In genomic region chr5:89606901-89607554, GRCh38 we compare ENCODE assay signal across 21 cellular contexts.
"Had no signal": no experiment of that assay in that cellular context is flagged by ENCODE, and none has a peak within 500 bp of the region (broad histone marks: within the 10 kb centered on the region; RNA-seq: fewer than 3 reads in every experiment).

No MANE protein-coding gene starts in this region.

- H3K36me3 ChIP-seq: stomach, thoracic aorta, upper lobe of right lung had no signal

- H3K9me3 Mint-ChIP-seq: activated B cell treated with CpG ODN at 0.5 μM for 24 hours had no signal

- H3K4me3 Mint-ChIP-seq: activated B cell treated with CpG ODN at 0.5 μM for 24 hours; activated CD8-positive, alpha-beta T cell treated with anti-CD3 and anti-CD28 coated beads, Interleukin-2, amount 10 ng/mL, durations not matched to agents 7 days and 5 days; activated naive CD8-positive, alpha-beta T cell; brain; central memory CD8-positive, alpha-beta T cell; immature natural killer cell; nephron had no signal

- DNase-seq: activated B cell treated with CpG ODN at 0.5 μM for 24 hours; activated CD4-positive, alpha-beta T cell treated with anti-CD3 and anti-CD28 coated beads for 48 hours; activated CD8-positive, alpha-beta memory T cell treated with anti-CD3 and anti-CD28 coated beads, Interleukin-2, amount 50 U/mL, for 4 hours; activated CD8-positive, alpha-beta T cell treated with anti-CD3 and anti-CD28 coated beads, Interleukin-2, amount 10 ng/mL, durations not matched to agents 7 days and 5 days; activated effector memory CD4-positive, alpha-beta T cell treated with anti-CD3 and anti-CD28 coated beads, Interleukin-2, amount 50 U/mL, for 16 hours; activated T-cell treated with anti-CD3 and anti-CD28 coated beads, Interleukin-2, amount 50 U/mL, for 48 hours; amniotic stem cell; effector CD8-positive, alpha-beta T cell; foreskin melanocyte; immature natural killer cell; mesendoderm; stomach; upper lobe of right lung had no signal

- H3K4me3 ChIP-seq: coronary artery, stomach, thoracic aorta, upper lobe of right lung had no signal

- H3K36me3 Mint-ChIP-seq: activated naive CD8-positive, alpha-beta T cell; brain; immature natural killer cell had no signal

- FAIRE-seq: TTC549 had no signal

- H3K27me3 ChIP-seq: stomach, upper lobe of right lung had no signal

- H3K4me1 Mint-ChIP-seq: central memory CD8-positive, alpha-beta T cell; immature natural killer cell; nephron had no signal

- H3K4me1 ChIP-seq: stomach, upper lobe of right lung had no signal

- H3K27ac ChIP-seq: coronary artery, stomach, thoracic aorta, upper lobe of right lung had no signal

- H3K27me3 Mint-ChIP-seq: activated B cell treated with CpG ODN at 0.5 μM for 24 hours; activated naive CD8-positive, alpha-beta T cell; brain; central memory CD8-positive, alpha-beta T cell had no signal

- H3K27ac Mint-ChIP-seq: activated B cell treated with CpG ODN at 0.5 μM for 24 hours; activated CD8-positive, alpha-beta T cell treated with anti-CD3 and anti-CD28 coated beads, Interleukin-2, amount 10 ng/mL, durations not matched to agents 7 days and 5 days; activated naive CD8-positive, alpha-beta T cell; brain; immature natural killer cell; nephron had no signal

- H3K9me3 ChIP-seq: stomach, thoracic aorta, upper lobe of right lung had no signal

- ATAC-seq: activated CD8-positive, alpha-beta T cell treated with anti-CD3 and anti-CD28 coated beads, Interleukin-2, amount 10 ng/mL, durations not matched to agents 7 days and 5 days; sciatic nerve; upper lobe of right lung had no signal
